13 cellular contexts compared by ENCODE assay signal in genomic region chr4:166895771-166896170, GRCh38.
"Had no signal": no experiment of that assay in that cellular context is flagged by ENCODE, and none has a peak within 500 bp of the region (broad histone marks: within the 10 kb centered on the region; RNA-seq: fewer than 3 reads in every experiment).

No MANE protein-coding gene starts in this region.

- H3K4me1 ChIP-seq: adrenal gland, esophagus squamous epithelium, prostate gland, right lobe of liver, transverse colon had no signal

- H3K27ac ChIP-seq: adrenal gland, esophagus squamous epithelium, prostate gland, right lobe of liver, transverse colon, WERI-Rb-1 had no signal

- H3K4me3 ChIP-seq: adrenal gland, esophagus squamous epithelium, prostate gland, right lobe of liver, transverse colon had no signal

- H3K36me3 ChIP-seq: adrenal gland, esophagus squamous epithelium, prostate gland, right lobe of liver, transverse colon, WERI-Rb-1 had no signal

- ATAC-seq: activated CD4-positive, alpha-beta T cell treated with anti-CD3 and anti-CD28 coated beads for 36 hours; naive thymus-derived CD4-positive, alpha-beta T cell; right lobe of liver had no signal

- DNase-seq: activated CD4-positive, alpha-beta T cell treated with anti-CD3 and anti-CD28 coated beads for 36 hours; activated naive CD4-positive, alpha-beta T cell treated with anti-CD3 and anti-CD28 coated beads, Interleukin-2, amount 10 ng/mL, durations not matched to agents 7 days and 5 days; adrenal gland; esophagus squamous epithelium; foreskin fibroblast; naive thymus-derived CD4-positive, alpha-beta T cell; nucleus accumbens; right lobe of liver; stimulated activated CD4-positive, alpha-beta T cell treated with anti-CD3 and anti-CD28 coated beads, Interleukin-1b, Interleukin-23, amount 100 ng/mL, for 48 hours; stimulated activated naive B cell treated with anti-CD40 and anti-IgM and Interleukin-4, amounts not matched to agents 10 μg/mL and 1 μg/mL and 100 μg/mL, for 72 hours; transverse colon; WERI-Rb-1 had no signal

- H3K9me3 ChIP-seq: adrenal gland, esophagus squamous epithelium, prostate gland, right lobe of liver, transverse colon had no signal

- H3K27me3 ChIP-seq: adrenal gland, esophagus squamous epithelium, right lobe of liver, transverse colon had no signal
